ENCODE assay signal across 8 cellular contexts in genomic region chr17:44775838-44776621, GRCh38.
DNase-seq lines count a peak whose midpoint lies in the region; ATAC-seq and TF ChIP-seq lines count a peak whose summit lies in the region.

No MANE protein-coding gene starts in this region.

- ATAC-seq in stimulated activated naive CD8-positive, alpha-beta T cell treated with anti-CD3 and anti-CD28 coated beads, Interleukin-15, amount 100 ng/mL, for 72 hours = peak; percentile 37

- peaks cover 37% of the 10 kb centered on the region for H3K27me3 Mint-ChIP-seq in stimulated activated naive CD8-positive, alpha-beta T cell treated with anti-CD3 and anti-CD28 coated beads, Interleukin-15, amount 100 ng/mL, for 72 hours

- H3K36me3 ChIP-seq in KMS-11 (ENCODE audit: insufficient read depth) = no peaks in the 10 kb centered on the region

- H3K4me3 Mint-ChIP-seq in stimulated activated naive CD8-positive, alpha-beta T cell treated with anti-CD3 and anti-CD28 coated beads, Interleukin-15, amount 100 ng/mL, for 72 hours = peak overlapping the region; percentile 84 to 94

- TF ChIP-seq CTCF in KMS-11 (conservative IDR thresholded peaks at IDR 0.05; ENCODE audit: low read depth, low read length) (no peak), astrocyte of the cerebellum (IDR thresholded peaks at IDR 0.05; ENCODE audit: low read depth, low read length, missing control alignments) (no peak)

- H3K27ac ChIP-seq in KMS-11 = no peak overlapping the region
- H3K27ac ChIP-seq in layer of hippocampus (ENCODE audit: low read depth, low read length) = peak overlapping the region; percentile 55

- peaks cover 39% of the 10 kb centered on the region for H3K4me1 Mint-ChIP-seq in stimulated activated naive CD8-positive, alpha-beta T cell treated with anti-CD3 and anti-CD28 coated beads, Interleukin-15, amount 100 ng/mL, for 72 hours

- H3K4me3 ChIP-seq in KMS-11 (IDR thresholded peaks at IDR 0.05; ENCODE audit: insufficient read depth, low read depth, low read length) = no peak overlapping the region
- peak overlapping the region; percentile 63 for H3K4me3 ChIP-seq in astrocyte of the cerebellum (ENCODE audit: low read depth, low read length)

- no peaks in the 10 kb centered on the region for H3K9me3 Mint-ChIP-seq in stimulated activated naive CD8-positive, alpha-beta T cell treated with anti-CD3 and anti-CD28 coated beads, Interleukin-15, amount 100 ng/mL, for 72 hours

- H3K79me2 ChIP-seq in KMS-11 (ENCODE audit: insufficient read depth, low read depth) = no peaks in the 10 kb centered on the region

- in situ Hi-C loops in astrocyte of the cerebellum (cut with HindIII; ENCODE audit: low sequenced_read_pairs) = no loop called here

- peak overlapping the region; percentile 96; the same call in 1 of the 2 replicates for H2AFZ ChIP-seq in KMS-11 (ENCODE audit: low read depth)

- H3K9ac ChIP-seq in KMS-11 = no peak overlapping the region

- DNase-seq in activated T-cell treated with anti-CD3 and anti-CD28 coated beads for 4 hours (peak; percentile 99), astrocyte of the cerebellum (ENCODE audit: low read depth) (no peak), SIG-M5 (lab: John Stamatoyannopoulos, UW) (no peak), NCI-H2107 treated with DMSO at 0.1 percent for 48 hours (lab: John Stamatoyannopoulos, UW; ENCODE audit: unreplicated experiment) (no peak)
- DNase-seq in activated T-cell treated with anti-CD3 and anti-CD28 coated beads, Interleukin-2, amount 50 U/mL, for 48 hours = no peak
- DNase-seq in stimulated activated naive CD8-positive, alpha-beta T cell treated with anti-CD3 and anti-CD28 coated beads, Interleukin-15, amount 100 ng/mL, for 72 hours = no peak

- H3K4me1 ChIP-seq in KMS-11 (ENCODE audit: low read depth, poor library complexity, severe bottlenecking) = peaks cover 19% of the 10 kb centered on the region

- H3K4me2 ChIP-seq in KMS-11 = peak overlapping the region; percentile 78

- peak overlapping the region in 1 of 2 donors; percentile 76 for H3K27ac Mint-ChIP-seq in stimulated activated naive CD8-positive, alpha-beta T cell treated with anti-CD3 and anti-CD28 coated beads, Interleukin-15, amount 100 ng/mL, for 72 hours

- H4K20me1 ChIP-seq in KMS-11 (ENCODE audit: insufficient read depth) = no peaks in the 10 kb centered on the region

- no peaks in the 10 kb centered on the region; the same call in 1 of the 2 replicates for H3K27me3 ChIP-seq in KMS-11 (ENCODE audit: insufficient read depth, low read depth)
- H3K27me3 ChIP-seq in layer of hippocampus (ENCODE audit: control insufficient read depth, insufficient read depth, low read length) = no peaks in the 10 kb centered on the region
